18 cellular contexts compared by ENCODE assay signal in the genomic region with DNA sequence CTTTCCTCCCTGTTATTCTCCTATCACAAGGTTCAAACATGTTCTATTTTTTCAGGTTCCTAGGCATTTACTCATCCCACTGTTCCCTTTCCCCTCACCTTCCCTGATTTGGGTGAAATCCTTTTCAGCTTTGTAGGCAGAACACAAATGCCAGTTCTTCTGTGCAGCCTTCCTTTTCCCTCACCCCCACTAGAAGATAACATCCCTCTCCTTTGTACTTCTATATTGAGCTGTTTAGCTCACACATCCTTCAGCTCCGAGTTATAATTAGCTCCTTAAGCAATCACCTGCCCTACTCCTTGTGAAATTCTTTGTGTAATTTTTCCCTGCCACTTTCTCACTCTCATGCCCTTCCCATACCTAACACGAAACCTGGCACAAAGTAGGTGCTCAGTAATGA.
DNase-seq lines count a peak whose midpoint lies in the region; ATAC-seq and TF ChIP-seq lines count a peak whose summit lies in the region.
"Had no signal": no experiment of that assay in that cellular context is flagged by ENCODE, and none has a peak within 500 bp of the region (broad histone marks: within the 10 kb centered on the region; RNA-seq: fewer than 3 reads in every experiment).

No MANE protein-coding gene starts in this region.

- no peaks in the 10 kb centered on the region for H3K36me3 ChIP-seq in breast epithelium
- no peaks in the 10 kb centered on the region for H3K36me3 ChIP-seq in heart left ventricle
- H3K36me3 ChIP-seq: BE2C had no signal

- POLR2A ChIA-PET in MCF 10A (lab: Yijun Ruan, JAX): interaction anchor here (0.5 kb wide), 1 partner anchor 405 kb away, joined by 3 read pairs; no protein-coding TSS in a partner anchor

- no TSS peak for BruUV-seq in MCF 10A (replicated peaks; lab: Mats Ljungman, UMichigan)

- DNase-seq in MCF 10A (ENCODE audit: unreplicated experiment) (peak; percentile 25), breast epithelium (ENCODE audit: low spot score in 2 of 2) (no peak), heart left ventricle (no peak), myocyte (ENCODE audit: low read depth) (peak; percentile 58), T-helper 2 cell (no peak), posterior vena cava (ENCODE audit: low spot score) (no peak)
- DNase-seq: BE2C; CD4-positive, alpha-beta memory T cell; GF-D8; H7; HFFc6; NCI-H1092; NCI-H146; NCI-H2029 treated with DMSO at 0.1 percent for 48 hours; NCI-H2171; NCI-H526 had no signal

- intact Hi-C loops in MCF 10A (cut with micrococcal nuclease): no loop called here
- intact Hi-C loops in breast epithelium (cut with DNase I; ENCODE audit: low total_unique reads): no loop called here
- intact Hi-C loops in heart left ventricle (cut with DNase I): loop anchor here in 8 of 10 donors (5.0 to 10.0 kb wide), 6 partner anchors 50 to 240 kb away; partner anchors contain the start of gene AR (in 4 of the 8)
- intact Hi-C loops in posterior vena cava (cut with DNase I): no loop called here

- H3K9me3 ChIP-seq in breast epithelium: no peaks in the 10 kb centered on the region
- H3K9me3 ChIP-seq in heart left ventricle: no peaks in the 10 kb centered on the region
- H3K9me3 ChIP-seq: BE2C had no signal

- ATAC-seq in heart left ventricle: peak; percentile 61 to 78 (median 75)
- no peak for ATAC-seq in HG03039 (IDR thresholded peaks at IDR 0.05; ENCODE audit: unreplicated experiment)

- TF ChIP-seq CTCF in MCF 10A (IDR thresholded peaks at IDR 0.05; ENCODE audit: unreplicated experiment): no peak
- no peak for TF ChIP-seq CTCF in breast epithelium (IDR thresholded peaks at IDR 0.05)
- no peak for TF ChIP-seq CTCF in heart left ventricle (IDR thresholded peaks at IDR 0.05)

- H3K27me3 ChIP-seq in breast epithelium (peaks cover 0 to 18% of the 10 kb centered on the region in 2 donors), heart left ventricle (peaks cover 0 to 5% (median 0%) of the 10 kb centered on the region in 9 donors)
- H3K27me3 ChIP-seq: BE2C had no signal

- H3K9me3 Mint-ChIP-seq in MCF 10A (ENCODE audit: unreplicated experiment): no peaks in the 10 kb centered on the region
- H3K9me3 Mint-ChIP-seq: CD4-positive, alpha-beta memory T cell; HFFc6 had no signal

- H3K27ac ChIP-seq in breast epithelium: no peak overlapping the region
- H3K27ac ChIP-seq in heart left ventricle: peak overlapping the region in 11 of 12 donors; percentile 42 to 86 (median 61)
- H3K27ac ChIP-seq: KMS-11 had no signal

- no peaks in the 10 kb centered on the region for H3K36me3 Mint-ChIP-seq in MCF 10A (ENCODE audit: insufficient read depth, unreplicated experiment)
- H3K36me3 Mint-ChIP-seq: CD4-positive, alpha-beta memory T cell had no signal

- H3K4me1 Mint-ChIP-seq in MCF 10A (ENCODE audit: insufficient read depth, unreplicated experiment): peaks cover 8% of the 10 kb centered on the region
- H3K4me1 Mint-ChIP-seq: CD4-positive, alpha-beta memory T cell had no signal

- TF ChIP-seq POLR2A in breast epithelium (IDR thresholded peaks at IDR 0.05): no peak
- TF ChIP-seq POLR2A in heart left ventricle (IDR thresholded peaks at IDR 0.05): no peak

- H3K27me3 Mint-ChIP-seq in MCF 10A (ENCODE audit: insufficient read depth, unreplicated experiment): no peaks in the 10 kb centered on the region
- H3K27me3 Mint-ChIP-seq: CD4-positive, alpha-beta memory T cell had no signal

- no peak overlapping the region for H3K27ac Mint-ChIP-seq in MCF 10A (ENCODE audit: low read depth, unreplicated experiment)
- H3K27ac Mint-ChIP-seq: CD4-positive, alpha-beta memory T cell; HFFc6 had no signal

- H3K4me3 ChIP-seq in breast epithelium: no peak overlapping the region
- H3K4me3 ChIP-seq in heart left ventricle: peak overlapping the region in 1 of 12 donors; percentile 8

- no peak overlapping the region for H3K4me3 Mint-ChIP-seq in MCF 10A (ENCODE audit: unreplicated experiment)
- H3K4me3 Mint-ChIP-seq: CD4-positive, alpha-beta memory T cell; HFFc6 had no signal

- CTCF ChIA-PET in MCF 10A (lab: Yijun Ruan, JAX): no interaction called here

- H3K4me1 ChIP-seq in breast epithelium (no peaks in the 10 kb centered on the region), heart left ventricle (peaks cover 0 to 26% (median 15%) of the 10 kb centered on the region in 12 donors)
- H3K4me1 ChIP-seq: BE2C had no signal

- WGBS in heart left ventricle, 4 donors: 28 to 41% (median 34%) methylated on average over 2 of the region's 2 CpGs

Comparison
In these comparisons a context has a peak if more than half of its experiments do, and no peak if none do; other contexts are left out.
1. DNase-seq: peak in MCF 10A (single experiment) and myocyte (single experiment); none in breast epithelium (0 of 2), heart left ventricle (0 of 5), T-helper 2 cell (0 of 5) and posterior vena cava (single experiment).
2. H3K27ac ChIP-seq: peak in heart left ventricle (11 of 12); none in breast epithelium (0 of 2).
3. intact Hi-C loops: an anchor here in heart left ventricle (5.0 to 10.0 kb wide); none called in MCF 10A, breast epithelium and posterior vena cava.